Comparison of ENCODE assay signal across 8 cellular contexts in the genomic region with DNA sequence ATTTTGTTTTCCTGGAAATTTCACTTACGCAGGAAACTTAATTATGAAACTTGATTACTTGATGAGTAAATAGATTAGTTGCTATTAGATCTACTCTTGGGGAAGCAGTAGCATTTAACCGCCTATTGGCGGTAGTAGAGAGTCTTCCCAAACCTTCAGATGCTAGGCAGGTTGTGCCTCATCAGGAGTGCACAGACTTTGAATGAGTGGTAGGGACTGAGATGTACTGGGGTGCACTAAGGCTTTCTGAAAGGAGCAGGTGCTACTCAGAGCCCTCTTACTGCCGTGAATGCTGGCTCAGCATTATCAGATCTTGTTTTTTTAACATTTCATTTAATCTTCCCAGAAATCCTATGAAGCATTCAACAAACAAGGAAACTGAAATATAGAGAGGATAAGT. TPM values are rescaled to one million over a fixed set of nuclear protein-coding genes. Genes with fewer than 3 reads are reported as not detected.
A peak's percentile ranks its signal among the peaks of the same experiment; 100 is the strongest.
DNase-seq lines count a peak whose midpoint lies in the region; ATAC-seq and TF ChIP-seq lines count a peak whose summit lies in the region.

No MANE protein-coding gene starts in this region.

- ATAC-seq in activated CD4-positive, CD25-positive, alpha-beta regulatory T cell treated with anti-CD3 and anti-CD28 coated beads, Interleukin-2, amount 50 U/mL, for 24 hours: peak; percentile 85 to 89

- no peaks in the 10 kb centered on the region for H3K4me1 ChIP-seq in neuronal stem cell (ENCODE audit: control insufficient read depth in 2 of 2, insufficient read depth in 1 of 2, low read depth in 1 of 2, low read length in 2 of 2)

- peak; percentile 85 for TF ChIP-seq CTCF in VCaP (conservative IDR thresholded peaks at IDR 0.05)

- no peak for DNase-seq in activated CD4-positive, CD25-positive, alpha-beta regulatory T cell (lab: John Stamatoyannopoulos, UW)
- DNase-seq in HuH-7.5 (ENCODE audit: low spot score) (peak; percentile 20), iPS-NIHi11 (ENCODE audit: low spot score) (peak; percentile 59), SW480 (ENCODE audit: low spot score) (no peak), neuronal stem cell (ENCODE audit: low spot score) (no peak)
- DNase-seq in activated CD8-positive, alpha-beta memory T cell treated with anti-CD3 and anti-CD28 coated beads, Interleukin-2, amount 50 U/mL, for 48 hours: no peak

- H2AFZ ChIP-seq in neuronal stem cell (ENCODE audit: low read length): no peak overlapping the region

- no peak overlapping the region for H3K4me2 ChIP-seq in neuronal stem cell (ENCODE audit: insufficient read depth, low read length, poor library complexity, severe bottlenecking)

- H3K18ac ChIP-seq in neuronal stem cell (ENCODE audit: low read length): no peak overlapping the region

- no peak overlapping the region for H2BK12ac ChIP-seq in neuronal stem cell (ENCODE audit: low read length)

- H2BK5ac ChIP-seq in neuronal stem cell (ENCODE audit: low read length): no peak overlapping the region

- no CpG with 5 or more reads among the region's 4 CpGs for WGBS in neuronal stem cell (ENCODE audit: extremely low coverage in 2 of 2, insufficient read length in 2 of 2, insufficient replicate concordance in 1 of 2), 2 donors

- H3K9me3 ChIP-seq in neuronal stem cell (replicated peaks in 1 of 2; ENCODE audit: control insufficient read depth in 2 of 2, insufficient read depth in 1 of 2, low read depth in 1 of 2, low read length in 2 of 2): no peaks in the 10 kb centered on the region

- no peaks in the 10 kb centered on the region for H3K79me1 ChIP-seq in neuronal stem cell (ENCODE audit: low read depth, low read length)

- H2AK5ac ChIP-seq in neuronal stem cell (ENCODE audit: low read depth, low read length): no peak overlapping the region

- H3K23ac ChIP-seq in neuronal stem cell (ENCODE audit: low read depth, low read length, poor library complexity): no peak overlapping the region

- H4K8ac ChIP-seq in neuronal stem cell (ENCODE audit: low read depth, low read length): no peak overlapping the region

- H2BK15ac ChIP-seq in neuronal stem cell (ENCODE audit: low read length): no peak overlapping the region

- no peak overlapping the region for H3K4me3 ChIP-seq in neuronal stem cell (ENCODE audit: low read length in 2 of 2)

- no peak overlapping the region for H2BK120ac ChIP-seq in neuronal stem cell (ENCODE audit: low read depth, low read length)

- no peaks in the 10 kb centered on the region for H3K27me3 ChIP-seq in neuronal stem cell (ENCODE audit: control insufficient read depth in 3 of 3, insufficient read depth in 3 of 3, low read depth in 1 of 3, low read length in 3 of 3)

- no peak overlapping the region for H3K4ac ChIP-seq in neuronal stem cell (ENCODE audit: low read length)

- H3K27ac ChIP-seq in VCaP: no peak overlapping the region
- H3K27ac ChIP-seq in neuronal stem cell (replicated peaks; ENCODE audit: low read length): no peak overlapping the region

- no peak overlapping the region for H3K14ac ChIP-seq in neuronal stem cell (ENCODE audit: low read length)

- no peak overlapping the region for H4K91ac ChIP-seq in neuronal stem cell (ENCODE audit: low read depth, low read length, poor library complexity)

- peaks cover 21 to 89% of the 10 kb centered on the region in 2 donors for H3K36me3 ChIP-seq in neuronal stem cell (replicated peaks in 1 of 2; ENCODE audit: control insufficient read depth in 2 of 2, insufficient read depth in 2 of 2, low read length in 2 of 2)

- no peak overlapping the region for H3K9ac ChIP-seq in neuronal stem cell (ENCODE audit: low read depth, low read length, poor library complexity)

RNA-seq across cellular contexts. Expression of a gene that starts 7.7 kb away (rescaled TPM):
- 27.6 TPM for polyA plus RNA-seq in neuronal stem cell (2013, experiment 1 of 2)
- polyA plus RNA-seq in neuronal stem cell (2013, experiment 2 of 2): 28.7 TPM

RNA-seq across cellular contexts. Expression of a gene that starts 7.8 kb away (rescaled TPM):
- polyA plus RNA-seq in neuronal stem cell (2013, experiment 1 of 2): 54.2 TPM
- 55.2 TPM for polyA plus RNA-seq in neuronal stem cell (2013, experiment 2 of 2)

RNA-seq across cellular contexts. Expression of a gene that starts 15.6 kb away (rescaled TPM):
- polyA plus RNA-seq in neuronal stem cell (2013, experiment 1 of 2): 234 TPM
- polyA plus RNA-seq in neuronal stem cell (2013, experiment 2 of 2): 239 TPM

RNA-seq across cellular contexts. Expression of a gene that starts 16.1 kb away (rescaled TPM):
- polyA plus RNA-seq in neuronal stem cell (2013, experiment 1 of 2): 664 TPM
- polyA plus RNA-seq in neuronal stem cell (2013, experiment 2 of 2): 679 TPM

RNA-seq across cellular contexts. Expression of a gene that starts 41.9 kb away (rescaled TPM):
- 268 TPM for polyA plus RNA-seq in neuronal stem cell (2013, experiment 1 of 2)
- 269 TPM for polyA plus RNA-seq in neuronal stem cell (2013, experiment 2 of 2)

Comparison
In these comparisons a context has a peak if more than half of its experiments do, and no peak if none do; other contexts are left out.
1. DNase-seq: peak in HuH-7.5 (single experiment) and iPS-NIHi11 (single experiment); none in activated CD4-positive, CD25-positive, alpha-beta regulatory T cell (0 of 4), SW480 (single experiment), neuronal stem cell (single experiment) and activated CD8-positive, alpha-beta memory T cell treated with anti-CD3 and anti-CD28 coated beads, Interleukin-2, amount 50 U/mL, for 48 hours (single experiment).